8 cellular contexts compared by ENCODE assay signal in genomic region chr6:15621203-15622044, GRCh38. TPM values are rescaled to one million over a fixed set of nuclear protein-coding genes. Genes with fewer than 3 reads are reported as not detected.
DNase-seq lines count a peak whose midpoint lies in the region; ATAC-seq and TF ChIP-seq lines count a peak whose summit lies in the region.

No MANE protein-coding gene starts in this region.

- no peak overlapping the region for H3K4me3 ChIP-seq in fibroblast of the aortic adventitia (ENCODE audit: low read depth, low read length)

- DNase-seq in CMK (ENCODE audit: low read depth) = peak; percentile 14
- peak; percentile 8 for DNase-seq in fibroblast of the aortic adventitia (ENCODE audit: low read depth)
- DNase-seq in osteocyte (ENCODE audit: extremely low spot score, unreplicated experiment) = no peak
- no peak for DNase-seq in NCI-H2081 (lab: John Stamatoyannopoulos, UW)
- DNase-seq in NCI-H146 (lab: John Stamatoyannopoulos, UW) = no peak

- peaks cover 3% of the 10 kb centered on the region for H3K36me3 Mint-ChIP-seq in osteocyte (ENCODE audit: unreplicated experiment)

- no peak overlapping the region for H3K4me3 Mint-ChIP-seq in osteocyte (ENCODE audit: unreplicated experiment)

- peak overlapping the region; percentile 12 for H3K27ac Mint-ChIP-seq in osteocyte (ENCODE audit: unreplicated experiment)

- peaks cover 22% of the 10 kb centered on the region for H3K4me1 Mint-ChIP-seq in osteocyte (ENCODE audit: unreplicated experiment)

- H3K27me3 Mint-ChIP-seq in osteocyte (ENCODE audit: unreplicated experiment) = no peaks in the 10 kb centered on the region

- no peak for TF ChIP-seq CTCF in fibroblast of the aortic adventitia (IDR thresholded peaks at IDR 0.05; ENCODE audit: insufficient read depth, low read length)
- TF ChIP-seq CTCF in osteocyte (IDR thresholded peaks at IDR 0.05) = no peak

- no peaks in the 10 kb centered on the region for H3K9me3 Mint-ChIP-seq in osteocyte (ENCODE audit: unreplicated experiment)

- peak; percentile 79 for ATAC-seq in GM19438 (IDR thresholded peaks at IDR 0.05; ENCODE audit: low read depth, unreplicated experiment)
- peak; percentile 96 for ATAC-seq in HG03354 (IDR thresholded peaks at IDR 0.05; ENCODE audit: poor library complexity, severe bottlenecking, unreplicated experiment)
- peak; percentile 82 for ATAC-seq in SK-N-SH treated with all-trans-retinoic acid at 6 μM for 48 hours

TF ChIP-seq in SK-N-SH treated with all-trans-retinoic acid at 6 μM for 48 hours, 23 proteins besides CTCF, POLR2A, EP300 and RAD21:
- no peak for TF ChIP-seq TSHZ2 (CRISPR knock-in tag; IDR thresholded peaks at IDR 0.05)
- no peak for TF ChIP-seq TOX (CRISPR knock-in tag; IDR thresholded peaks at IDR 0.05; ENCODE audit: borderline replicate concordance)
- TF ChIP-seq ZFP3 (CRISPR knock-in tag; IDR thresholded peaks at IDR 0.05) = no peak
- no peak for TF ChIP-seq PPARA (CRISPR knock-in tag; IDR thresholded peaks at IDR 0.05; ENCODE audit: borderline replicate concordance)
- TF ChIP-seq POU6F1 (CRISPR knock-in tag; IDR thresholded peaks at IDR 0.05; ENCODE audit: borderline replicate concordance, low read depth) = no peak
- no peak for TF ChIP-seq ZFP30 (CRISPR knock-in tag; IDR thresholded peaks at IDR 0.05)
- TF ChIP-seq ZNF565 (CRISPR knock-in tag; conservative IDR thresholded peaks at IDR 0.05; ENCODE audit: low read depth) = no peak
- TF ChIP-seq ZC3H10 (CRISPR knock-in tag; IDR thresholded peaks at IDR 0.05) = no peak
- TF ChIP-seq ESRRG (CRISPR knock-in tag; IDR thresholded peaks at IDR 0.05) = no peak
- no peak for TF ChIP-seq CREB5 (CRISPR knock-in tag; IDR thresholded peaks at IDR 0.05; ENCODE audit: low read depth)
- TF ChIP-seq OSR1 (CRISPR knock-in tag; IDR thresholded peaks at IDR 0.05) = no peak
- TF ChIP-seq ISL1 (CRISPR knock-in tag; IDR thresholded peaks at IDR 0.05) = no peak
- no peak for TF ChIP-seq SNAI2 (CRISPR knock-in tag; IDR thresholded peaks at IDR 0.05)
- TF ChIP-seq GLIS3 (CRISPR knock-in tag; IDR thresholded peaks at IDR 0.05) = no peak

RNA-seq across cellular contexts. Expression of gene DTNBP1, which starts 41.4 kb away (rescaled TPM):
- 5.8 and 6.9 TPM in 2 replicates for total RNA-seq in fibroblast of the aortic adventitia (ENCODE audit: low replicate concordance)
- 20.1 and 21.5 TPM in 2 replicates for total RNA-seq in osteocyte

Comparison
In these comparisons a context has a peak if more than half of its experiments do, and no peak if none do; other contexts are left out.
1. DNase-seq: peak in CMK (single experiment) and fibroblast of the aortic adventitia (single experiment); none in osteocyte (single experiment), NCI-H2081 (0 of 2) and NCI-H146 (single experiment).
2. Peak in every context shown above with its lines, with median percentiles within 50 percentile points of each other: ATAC-seq.